26 cellular contexts compared by ENCODE assay signal in the genomic region with DNA sequence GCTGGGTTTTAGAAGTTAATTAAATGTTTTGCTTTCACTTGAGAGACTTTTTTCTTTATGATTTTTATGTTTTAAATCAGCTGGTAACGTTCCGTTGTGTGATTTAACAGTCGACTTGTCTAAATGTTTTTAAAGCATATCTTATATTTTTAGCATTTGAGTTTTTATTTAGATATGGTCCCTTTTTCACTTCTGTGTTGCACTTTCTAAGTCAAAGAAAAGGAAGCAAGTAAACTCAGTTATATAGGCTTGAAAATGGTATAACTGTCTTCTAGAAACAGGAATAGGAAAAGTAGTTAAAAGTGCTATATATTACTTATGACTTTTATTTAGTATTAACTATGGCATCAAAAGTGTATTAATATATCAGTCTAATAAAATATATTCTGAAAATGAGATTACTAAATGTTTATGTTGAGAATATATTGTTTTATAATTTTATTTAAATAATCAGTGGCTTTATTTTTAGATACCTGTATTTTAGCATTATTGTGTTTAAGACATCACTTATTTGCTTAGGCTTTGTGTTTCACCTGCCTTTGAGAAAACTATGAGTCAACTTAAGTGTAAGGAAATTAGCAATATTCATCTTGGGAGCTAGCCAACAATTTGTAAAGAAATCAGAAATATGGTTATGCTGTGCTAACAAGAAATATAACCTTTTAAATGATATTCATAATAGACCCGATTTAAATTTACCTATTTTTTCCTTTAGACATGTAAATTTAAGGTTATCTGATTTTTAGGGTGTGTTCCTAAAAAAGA.
DNase-seq lines count a peak whose midpoint lies in the region; ATAC-seq, FAIRE-seq and TF ChIP-seq lines count a peak whose summit lies in the region.
"Had no signal": no experiment of that assay in that cellular context is flagged by ENCODE, and none has a peak within 500 bp of the region (broad histone marks: within the 10 kb centered on the region; RNA-seq: fewer than 3 reads in every experiment).

No MANE protein-coding gene starts in this region.

- H3K9me2 ChIP-seq in DOHH2 (replicated peaks; ENCODE audit: control insufficient read depth, low read length) (no peaks in the 10 kb centered on the region), OCI-LY7 (ENCODE audit: insufficient read depth, low read length) (no peaks in the 10 kb centered on the region)

- 78 to 85% methylated on average over 4 of the region's 4 CpGs for WGBS in lower leg skin, 2 donors

- no peak overlapping the region for H3K9ac ChIP-seq in endothelial cell of umbilical vein (replicated peaks; ENCODE audit: extremely low read depth, insufficient read depth, low read length)
- H3K9ac ChIP-seq: BLaER1 had no signal

- H3K4me2 ChIP-seq in DOHH2 (ENCODE audit: low read length) (peak overlapping the region; percentile 36), OCI-LY7 (ENCODE audit: low read length) (peak overlapping the region; percentile 49), endothelial cell of umbilical vein (ENCODE audit: insufficient read depth, low read length) (no peak overlapping the region)
- H3K4me2 ChIP-seq: BLaER1, smooth muscle cell had no signal

- DNase-seq in OCI-LY7 (ENCODE audit: low spot score) (peak; percentile 17), endothelial cell of umbilical vein (ENCODE audit: low read depth, low spot score) (peak; percentile 17), RPMI8226 (no peak), activated gamma-delta T cell (lab: John Stamatoyannopoulos, UW) (no peak), NCI-H446 (lab: John Stamatoyannopoulos, UW) (no peak), lower leg skin (ENCODE audit: low spot score in 2 of 2) (no peak)
- DNase-seq: ACHN; activated CD4-positive, alpha-beta T cell treated with anti-CD3 and anti-CD28 coated beads for 1 hour; activated CD8-positive, alpha-beta T cell treated with anti-CD3 and anti-CD28 coated beads for 36 hours; activated naive CD8-positive, alpha-beta T cell treated with anti-CD3 and anti-CD28 coated beads for 36 hours; aorta; gastrocnemius medialis; H9; hippocampal formation; mesendoderm; NCI-H1694 treated with DMSO at 0.1 percent for 48 hours; NCI-H2171; NCI-H524; stimulated activated CD4-positive, alpha-beta T cell treated with anti-CD3 and anti-CD28 coated beads, Interleukin-2, amount 100 ng/mL, for 24 hours; substantia nigra; upper lobe of left lung had no signal

- ATAC-seq in GM21576 (IDR thresholded peaks at IDR 0.05; ENCODE audit: unreplicated experiment), result peak; percentile 40
- ATAC-seq: activated CD8-positive, alpha-beta T cell treated with anti-CD3 and anti-CD28 coated beads for 36 hours; gastrocnemius medialis had no signal

- FAIRE-seq in endothelial cell of umbilical vein (lab: Jason Lieb, UNC), result no peak

- no peak overlapping the region for H2AFZ ChIP-seq in OCI-LY7 (ENCODE audit: low read length)
- no peak overlapping the region for H2AFZ ChIP-seq in endothelial cell of umbilical vein (ENCODE audit: low read depth, low read length)

- intact Hi-C loops in OCI-LY7 (cut with micrococcal nuclease; ENCODE audit: unreplicated experiment) (loop anchor here (2.0 to 10.0 kb wide), 6 partner anchors 125 to 792 kb away; partner anchors contain the start of genes GAS5, KLHL20, RC3H1 and ZBTB37), endothelial cell of umbilical vein (cut with micrococcal nuclease) (loop anchor here (5.0 to 10.0 kb wide), 3 partner anchors 62 to 237 kb away; partner anchors contain the start of gene RABGAP1L), lower leg skin (cut with DNase I; ENCODE audit: low total_unique reads) (no loop called here)

- peaks cover 14% of the 10 kb centered on the region; the same call in 1 of the 2 replicates for H3F3A ChIP-seq in DOHH2 (ENCODE audit: control insufficient read depth, insufficient read depth)

- TF ChIP-seq CTCF in DOHH2 (IDR thresholded peaks at IDR 0.05; ENCODE audit: low read depth, low read length, poor library complexity, severe bottlenecking) (no peak), OCI-LY7 (conservative IDR thresholded peaks at IDR 0.05; ENCODE audit: low read length) (no peak), endothelial cell of umbilical vein (IDR thresholded peaks at IDR 0.05; ENCODE audit: extremely low read depth in 1 of 2, insufficient read depth in 1 of 2, low read depth in 1 of 2, low read length in 2 of 2) (no peak), lower leg skin (IDR thresholded peaks at IDR 0.05) (no peak)

- H3K27ac ChIP-seq in DOHH2 (ENCODE audit: low read depth, low read length) (peak overlapping the region; percentile 14), OCI-LY7 (ENCODE audit: low read depth, low read length, poor library complexity, severe bottlenecking) (peak overlapping the region; percentile 51), endothelial cell of umbilical vein (ENCODE audit: insufficient read depth, low read depth, low read length) (no peak overlapping the region)
- H3K27ac ChIP-seq: BLaER1, gastrocnemius medialis, upper lobe of left lung had no signal

- H3K4me3 ChIP-seq in DOHH2 (ENCODE audit: low read length) (peak overlapping the region; percentile 30), OCI-LY7 (ENCODE audit: low read depth, low read length, poor library complexity, severe bottlenecking) (peak overlapping the region; percentile 14), endothelial cell of umbilical vein (replicated peaks in 1 of 3; ENCODE audit: insufficient read depth in 1 of 3, low read depth in 1 of 3, low read length in 3 of 3) (no peak overlapping the region), lower leg skin (ENCODE audit: low read depth, poor library complexity, severe bottlenecking) (no peak overlapping the region)
- H3K4me3 ChIP-seq: BLaER1, gastrocnemius medialis, right atrium auricular region, smooth muscle cell, upper lobe of left lung had no signal

- H3K79me2 ChIP-seq in DOHH2 (ENCODE audit: control insufficient read depth, low read length) (peaks cover 38% of the 10 kb centered on the region), OCI-LY7 (ENCODE audit: insufficient read depth, low read depth, low read length) (peaks cover 24% of the 10 kb centered on the region; the same call in 1 of the 2 replicates), endothelial cell of umbilical vein (ENCODE audit: control insufficient read depth, insufficient read depth, low read length) (no peaks in the 10 kb centered on the region)

- POLR2A ChIA-PET in OCI-LY7 (lab: Charles Lee), result interaction anchor here (0.7 to 1.8 kb wide), 9 partner anchors 11 to 952 kb away, joined by 3 to 5 read pairs (median 4); partner anchors contain the start of gene ZBTB37
- POLR2A ChIA-PET in endothelial cell of umbilical vein (lab: Charles Lee), result no interaction called here

- BruUV-seq in OCI-LY7 (replicated peaks; lab: Mats Ljungman, UMichigan) (TSS peak; percentile 48), endothelial cell of umbilical vein (replicated peaks; lab: Mats Ljungman, UMichigan) (no TSS peak)

- H3K9me3 ChIP-seq in DOHH2 (ENCODE audit: control insufficient read depth, insufficient read depth, low read length) (no peaks in the 10 kb centered on the region; the same call in 1 of the 2 replicates), OCI-LY7 (ENCODE audit: low read length) (no peaks in the 10 kb centered on the region; the same call in 1 of the 2 replicates), endothelial cell of umbilical vein (replicated peaks; ENCODE audit: control insufficient read depth, insufficient read depth, low read length) (no peaks in the 10 kb centered on the region)
- H3K9me3 ChIP-seq: gastrocnemius medialis, upper lobe of left lung had no signal

- H3K9me1 ChIP-seq in endothelial cell of umbilical vein (replicated peaks; ENCODE audit: control insufficient read depth, extremely low read depth, insufficient read depth, low read length), result no peaks in the 10 kb centered on the region

- no peaks in the 10 kb centered on the region for H3K27me3 ChIP-seq in DOHH2 (ENCODE audit: control insufficient read depth, low read length)
- H3K27me3 ChIP-seq in endothelial cell of umbilical vein (ENCODE audit: control insufficient read depth in 2 of 2, insufficient read depth in 2 of 2, low read length in 2 of 2), result no peaks in the 10 kb centered on the region
- H3K27me3 ChIP-seq: BLaER1, gastrocnemius medialis, right atrium auricular region, upper lobe of left lung had no signal

- H4K20me1 ChIP-seq in DOHH2 (ENCODE audit: control insufficient read depth, insufficient read depth, low read depth, low read length) (peaks cover 13% of the 10 kb centered on the region; the same call in 1 of the 2 replicates), OCI-LY7 (ENCODE audit: insufficient read depth, low read length) (peaks cover 9% of the 10 kb centered on the region; the same call in 1 of the 2 replicates), endothelial cell of umbilical vein (replicated peaks; ENCODE audit: control insufficient read depth, extremely low read depth, insufficient read depth, low read length) (no peaks in the 10 kb centered on the region)
- H4K20me1 ChIP-seq: BLaER1 had no signal

- H3K4me1 ChIP-seq in DOHH2 (ENCODE audit: control insufficient read depth, low read length) (peaks cover 35% of the 10 kb centered on the region), OCI-LY7 (ENCODE audit: insufficient read depth, low read length, poor library complexity, severe bottlenecking) (peaks cover 28% of the 10 kb centered on the region), endothelial cell of umbilical vein (ENCODE audit: control insufficient read depth, extremely low read depth, insufficient read depth, low read length) (no peaks in the 10 kb centered on the region)
- H3K4me1 ChIP-seq: BLaER1 had no signal

- H3K36me3 ChIP-seq in DOHH2 (ENCODE audit: control insufficient read depth, low read length), result peaks cover 31% of the 10 kb centered on the region
- H3K36me3 ChIP-seq in OCI-LY7 (ENCODE audit: insufficient read depth, low read length), result peaks cover 38% of the 10 kb centered on the region
- H3K36me3 ChIP-seq in endothelial cell of umbilical vein (ENCODE audit: control insufficient read depth in 2 of 2, extremely low read depth in 1 of 2, insufficient read depth in 2 of 2, low read length in 2 of 2), result no peaks in the 10 kb centered on the region

- dilution Hi-C loops in endothelial cell of umbilical vein (cut with MboI; ENCODE audit: extremely low pct_ligation_motif_present, low sequenced_read_pairs), result no loop called here

- CTCF ChIA-PET in OCI-LY7 (lab: Charles Lee; ENCODE audit: unreplicated experiment), result no interaction called here
- CTCF ChIA-PET in endothelial cell of umbilical vein (lab: Charles Lee), result interaction anchor here (1.1 to 1.3 kb wide), 3 partner anchors 42 to 1478 kb away, joined by 3 read pairs; no protein-coding TSS in a partner anchor

- TF ChIP-seq POLR2A in endothelial cell of umbilical vein (IDR thresholded peaks at IDR 0.05; ENCODE audit: low read depth, low read length) (no peak), lower leg skin (IDR thresholded peaks at IDR 0.05) (no peak)

TF ChIP-seq in endothelial cell of umbilical vein, 7 proteins besides CTCF, POLR2A, EP300 and RAD21:
- TF ChIP-seq GATA2 (IDR thresholded peaks at IDR 0.05; ENCODE audit: insufficient read depth, insufficient read length, low read depth, low read length), result no peak
- TF ChIP-seq FOS (IDR thresholded peaks at IDR 0.05; ENCODE audit: borderline replicate concordance, insufficient read depth, low read length), result peak; percentile 47
- no peak for TF ChIP-seq POLR2AphosphoS5 (IDR thresholded peaks at IDR 0.05; ENCODE audit: insufficient read depth, low read depth, low read length)

Comparison
In these comparisons a context has a peak if more than half of its experiments do, and no peak if none do; other contexts are left out.
1. H3K4me3 ChIP-seq: peak in DOHH2 (single experiment) and OCI-LY7 (single experiment); none in endothelial cell of umbilical vein (0 of 3) and lower leg skin (single experiment).
2. DNase-seq: peak in OCI-LY7 (single experiment) and endothelial cell of umbilical vein (single experiment); none in RPMI8226 (single experiment), activated gamma-delta T cell (single experiment), NCI-H446 (0 of 2) and lower leg skin (0 of 2).